In the genomic region with DNA sequence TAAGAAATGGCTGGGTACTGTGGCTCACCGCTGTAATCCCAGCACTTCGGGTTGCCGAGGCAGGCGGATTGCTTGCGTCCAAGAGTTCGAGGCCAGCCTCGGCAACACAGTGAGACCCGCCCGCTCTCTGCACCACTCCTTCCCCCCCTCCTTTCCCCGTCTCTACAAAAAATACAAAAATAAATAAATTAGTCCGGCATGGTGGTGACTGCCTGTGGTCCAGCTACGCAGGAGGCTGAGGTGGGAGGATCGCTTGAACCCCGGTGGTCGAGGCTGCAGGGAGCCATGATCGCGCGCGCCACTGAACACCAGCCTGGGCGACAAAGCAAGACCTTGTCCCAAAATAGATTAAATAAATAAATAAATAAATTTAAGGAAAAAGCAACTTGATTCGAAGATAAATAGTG, we compare ENCODE assay signal across 8 cellular contexts. TPM values are rescaled to one million over a fixed set of nuclear protein-coding genes. Genes with fewer than 3 reads are reported as not detected.
DNase-seq lines count a peak whose midpoint lies in the region; ATAC-seq and TF ChIP-seq lines count a peak whose summit lies in the region.

No MANE protein-coding gene starts in this region.

- DNase-seq in Caco-2 (no peak), chondrocyte (ENCODE audit: low spot score) (no peak), HK-2 (ENCODE audit: unreplicated experiment) (no peak), GDM1 (lab: John Stamatoyannopoulos, UW) (no peak)
- no peak for DNase-seq in natural killer cell treated with Interleukin-12 subunit alpha and Interleukin-12 subunit beta and Interleukin-15 and Interleukin-18, amount 100 ng/mL, for 72 hours (ENCODE audit: low spot score)
- DNase-seq in stimulated activated naive CD4-positive, alpha-beta T cell (lab: John Stamatoyannopoulos, UW) = no peak

- BruUV-seq in Caco-2 (replicated peaks; lab: Mats Ljungman, UMichigan) = no TSS peak

- ATAC-seq in HG03521 (IDR thresholded peaks at IDR 0.05; ENCODE audit: unreplicated experiment) = peak; percentile 5
- no peak for ATAC-seq in natural killer cell treated with Interleukin-12 subunit alpha and Interleukin-12 subunit beta and Interleukin-15 and Interleukin-18, amount 100 ng/mL, for 72 hours
- ATAC-seq in HG02623 (IDR thresholded peaks at IDR 0.05; ENCODE audit: unreplicated experiment) = no peak

- H3K4me3 ChIP-seq in Caco-2 (ENCODE audit: low read depth, low read length) = peak overlapping the region; percentile 87

- H3K36me3 ChIP-seq in Caco-2 (ENCODE audit: control insufficient read depth, insufficient read depth, low read length) = peaks cover 4% of the 10 kb centered on the region; the same call in 1 of the 2 replicates

- peak overlapping the region; percentile 91 for H3K27ac Mint-ChIP-seq in Caco-2 (ENCODE audit: unreplicated experiment)
- no peak overlapping the region for H3K27ac Mint-ChIP-seq in chondrocyte (ENCODE audit: unreplicated experiment)
- peak overlapping the region in 1 of 2 donors; percentile 74 for H3K27ac Mint-ChIP-seq in natural killer cell treated with Interleukin-12 subunit alpha and Interleukin-12 subunit beta and Interleukin-15 and Interleukin-18, amount 100 ng/mL, for 72 hours

- POLR2A ChIA-PET in Caco-2 (lab: Charles Lee) = interaction anchor here (0.5 to 4.4 kb wide), 12 partner anchors 10 to 995 kb away, joined by 3 to 123 read pairs (median 4); a partner anchor contains a TSS

- H3K36me3 Mint-ChIP-seq in Caco-2 (ENCODE audit: insufficient read depth, unreplicated experiment) (peaks cover 40% of the 10 kb centered on the region), chondrocyte (ENCODE audit: low read depth) (no peaks in the 10 kb centered on the region)
- no peaks in the 10 kb centered on the region for H3K36me3 Mint-ChIP-seq in natural killer cell treated with Interleukin-12 subunit alpha and Interleukin-12 subunit beta and Interleukin-15 and Interleukin-18, amount 100 ng/mL, for 72 hours

- CTCF ChIA-PET in Caco-2 (lab: Charles Lee) = interaction anchor here (0.7 to 3.7 kb wide), 8 partner anchors 10 to 325 kb away, joined by 3 to 33 read pairs (median 6); a partner anchor contains a TSS

- no peaks in the 10 kb centered on the region for H3K9me3 Mint-ChIP-seq in Caco-2 (ENCODE audit: unreplicated experiment)
- H3K9me3 Mint-ChIP-seq in chondrocyte (ENCODE audit: low read depth) = no peaks in the 10 kb centered on the region
- H3K9me3 Mint-ChIP-seq in natural killer cell treated with Interleukin-12 subunit alpha and Interleukin-12 subunit beta and Interleukin-15 and Interleukin-18, amount 100 ng/mL, for 72 hours = no peaks in the 10 kb centered on the region

- TF ChIP-seq CTCF in Caco-2 (IDR thresholded peaks at IDR 0.05; ENCODE audit: insufficient read depth in 1 of 2, low read depth in 1 of 2, low read length in 1 of 2, severe bottlenecking in 1 of 2, unreplicated experiment in 1 of 2) = no peak
- TF ChIP-seq CTCF in chondrocyte (IDR thresholded peaks at IDR 0.05) = no peak

- H3K9me3 ChIP-seq in Caco-2 = no peaks in the 10 kb centered on the region

- H3K27me3 ChIP-seq in Caco-2 (replicated peaks; ENCODE audit: control insufficient read depth, insufficient read depth, low read length) = no peaks in the 10 kb centered on the region

- peaks cover 25% of the 10 kb centered on the region for H3K4me1 ChIP-seq in Caco-2

- intact Hi-C loops in Caco-2 (cut with micrococcal nuclease; ENCODE audit: unreplicated experiment) = loop anchor here (1.0 to 2.0 kb wide), 2 partner anchors 19 to 41 kb away; no protein-coding TSS in a partner anchor

- peaks cover 31% of the 10 kb centered on the region for H3K4me1 Mint-ChIP-seq in Caco-2 (ENCODE audit: low read depth, unreplicated experiment)
- H3K4me1 Mint-ChIP-seq in chondrocyte (ENCODE audit: low read depth) = peaks cover 26% of the 10 kb centered on the region
- H3K4me1 Mint-ChIP-seq in natural killer cell treated with Interleukin-12 subunit alpha and Interleukin-12 subunit beta and Interleukin-15 and Interleukin-18, amount 100 ng/mL, for 72 hours (ENCODE audit: low read depth in 2 of 2) = peaks cover 40 to 42% of the 10 kb centered on the region in 2 donors

- peak overlapping the region; percentile 93 for H3K4me3 Mint-ChIP-seq in Caco-2 (ENCODE audit: unreplicated experiment)
- peak overlapping the region; percentile 33 for H3K4me3 Mint-ChIP-seq in chondrocyte (ENCODE audit: unreplicated experiment)
- peak overlapping the region; percentile 94 for H3K4me3 Mint-ChIP-seq in natural killer cell treated with Interleukin-12 subunit alpha and Interleukin-12 subunit beta and Interleukin-15 and Interleukin-18, amount 100 ng/mL, for 72 hours

- no peaks in the 10 kb centered on the region for H3K27me3 Mint-ChIP-seq in Caco-2 (ENCODE audit: insufficient read depth, unreplicated experiment)
- no peaks in the 10 kb centered on the region for H3K27me3 Mint-ChIP-seq in chondrocyte (ENCODE audit: low read depth)
- H3K27me3 Mint-ChIP-seq in natural killer cell treated with Interleukin-12 subunit alpha and Interleukin-12 subunit beta and Interleukin-15 and Interleukin-18, amount 100 ng/mL, for 72 hours = no peaks in the 10 kb centered on the region

RNA-seq across cellular contexts. Expression of a gene that starts 0.4 kb away (rescaled TPM):
- total RNA-seq in Caco-2 (2022) (146 and 154 TPM in 2 replicates), chondrocyte (45.4 to 49.5 TPM (median 46.2 TPM) in 3 replicates)
- 10 to 100 TPM; 69.9 to 79.3 TPM for total RNA-seq in natural killer cell treated with Interleukin-12 subunit alpha and Interleukin-12 subunit beta and Interleukin-15 and Interleukin-18, amount 100 ng/mL, for 72 hours

RNA-seq across cellular contexts. Expression of a gene that starts 20.4 kb away (rescaled TPM):
- 29.0 TPM in 2 replicates for total RNA-seq in Caco-2 (2022)
- total RNA-seq in chondrocyte = 5.6 to 6.5 TPM (median 5.9 TPM) in 3 replicates
- 10 to 100 TPM; 10.1 to 12.0 TPM for total RNA-seq in natural killer cell treated with Interleukin-12 subunit alpha and Interleukin-12 subunit beta and Interleukin-15 and Interleukin-18, amount 100 ng/mL, for 72 hours

RNA-seq across cellular contexts. Expression of a gene that starts 47.0 kb away (rescaled TPM):
- total RNA-seq in Caco-2 (2022) = 8.9 and 10.9 TPM in 2 replicates
- total RNA-seq in chondrocyte = 4.9 to 15.1 TPM (median 6.1 TPM) in 3 replicates
- 1 to 10 TPM in 1 of 2 donors, under 1 TPM in 1; 0.71 to 1.3 TPM for total RNA-seq in natural killer cell treated with Interleukin-12 subunit alpha and Interleukin-12 subunit beta and Interleukin-15 and Interleukin-18, amount 100 ng/mL, for 72 hours

Comparison
In these comparisons a context has a peak if more than half of its experiments do, and no peak if none do; other contexts are left out.
1. H3K4me3 Mint-ChIP-seq: peak in every context shown above with its lines; median percentile 94 in natural killer cell treated with Interleukin-12 subunit alpha and Interleukin-12 subunit beta and Interleukin-15 and Interleukin-18, amount 100 ng/mL, for 72 hours; 93 in Caco-2; 33 in chondrocyte.